Comparison of ENCODE assay signal across 28 cellular contexts in genomic region chr2:170380267-170380666, GRCh38.
"Had no signal": no experiment of that assay in that cellular context is flagged by ENCODE, and none has a peak within 500 bp of the region (broad histone marks: within the 10 kb centered on the region; RNA-seq: fewer than 3 reads in every experiment).

No MANE protein-coding gene starts in this region.

- DNase-seq: colonic mucosa; cortex of kidney; dermis blood vessel endothelial cell; dorsolateral prefrontal cortex; effector CD4-positive, alpha-beta T cell; effector CD8-positive, alpha-beta T cell; effector memory CD4-positive, alpha-beta T cell; effector memory CD8-positive, alpha-beta T cell; endodermal cell; erythroblast; esophagus squamous epithelium; foreskin fibroblast; foreskin keratinocyte; foreskin melanocyte; gastrocnemius medialis; glutamatergic neuron; head of caudate nucleus; heart left ventricle; heart right ventricle had no signal

- H3K4me3 ChIP-seq: colonic mucosa, coronary artery, dorsolateral prefrontal cortex, esophagus muscularis mucosa, esophagus squamous epithelium, gastrocnemius medialis, gastroesophageal sphincter, heart left ventricle, heart right ventricle had no signal

- H3K27ac ChIP-seq: colonic mucosa, coronary artery, dorsolateral prefrontal cortex, epithelial cell of prostate, esophagus muscularis mucosa, esophagus squamous epithelium, foreskin keratinocyte, gastrocnemius medialis, gastroesophageal sphincter, heart left ventricle, heart right ventricle had no signal

- H3K4me1 ChIP-seq: colonic mucosa, esophagus muscularis mucosa, gastrocnemius medialis, gastroesophageal sphincter, heart left ventricle, heart right ventricle had no signal

- FAIRE-seq: colon, endometrium, endothelial cell of umbilical vein, frontal cortex had no signal

- ATAC-seq: effector memory CD8-positive, alpha-beta T cell; esophagus mucosa; foreskin keratinocyte; gastrocnemius medialis; gastroesophageal sphincter; heart left ventricle; heart right ventricle had no signal

- H3K9me3 ChIP-seq: colonic mucosa, esophagus muscularis mucosa, esophagus squamous epithelium, gastrocnemius medialis, gastroesophageal sphincter, heart left ventricle, heart right ventricle had no signal

- H3K36me3 ChIP-seq: colonic mucosa, esophagus muscularis mucosa, esophagus squamous epithelium, gastrocnemius medialis, gastroesophageal sphincter, heart left ventricle, heart right ventricle had no signal

- H3K27me3 ChIP-seq: colonic mucosa, esophagus squamous epithelium, foreskin keratinocyte, gastrocnemius medialis had no signal
